Comparison of ENCODE assay signal across 12 cellular contexts in genomic region chr2:25402477-25402876, GRCh38.
DNase-seq lines count a peak whose midpoint lies in the region; ATAC-seq and TF ChIP-seq lines count a peak whose summit lies in the region.
"Had no signal": no experiment of that assay in that cellular context is flagged by ENCODE, and none has a peak within 500 bp of the region (broad histone marks: within the 10 kb centered on the region; RNA-seq: fewer than 3 reads in every experiment).

No MANE protein-coding gene starts in this region.

- peak; percentile 41 for ATAC-seq in GM18520 (IDR thresholded peaks at IDR 0.05; ENCODE audit: unreplicated experiment)
- ATAC-seq in GM21447 (IDR thresholded peaks at IDR 0.05; ENCODE audit: unreplicated experiment), result peak; percentile 53
- ATAC-seq in HG03432 (IDR thresholded peaks at IDR 0.05; ENCODE audit: unreplicated experiment), result peak; percentile 51
- ATAC-seq: HepG2 had no signal

- CTCF ChIA-PET in PC-9 (lab: Charles Lee), result no interaction called here

- no peak overlapping the region for H3K4me3 ChIP-seq in hepatocyte
- H3K4me3 ChIP-seq in PC-9, result no peak overlapping the region
- H3K4me3 ChIP-seq: suprapubic skin had no signal

- 86% methylated on average over 3 of the region's 3 CpGs for WGBS in hepatocyte (ENCODE audit: low lambda C conversion rate, missing lambda C conversion rate)

- H2AFZ ChIP-seq in hepatocyte, result no peak overlapping the region
- H2AFZ ChIP-seq in PC-9, result no peak overlapping the region

- no peak for TF ChIP-seq CTCF in hepatocyte (IDR thresholded peaks at IDR 0.05; ENCODE audit: poor library complexity)
- TF ChIP-seq CTCF in PC-9 (conservative IDR thresholded peaks at IDR 0.05), result no peak

- H3K4me1 ChIP-seq in hepatocyte (ENCODE audit: insufficient read depth) (peaks cover 8% of the 10 kb centered on the region), PC-9 (replicated peaks; ENCODE audit: insufficient read depth) (no peaks in the 10 kb centered on the region)
- H3K4me1 ChIP-seq: suprapubic skin had no signal

- no peaks in the 10 kb centered on the region for H3K9me3 ChIP-seq in hepatocyte (ENCODE audit: low read depth)
- no peaks in the 10 kb centered on the region for H3K9me3 ChIP-seq in PC-9 (ENCODE audit: insufficient read depth, low read depth)
- H3K9me3 ChIP-seq: suprapubic skin had no signal

- DNase-seq in hepatocyte (ENCODE audit: low spot score) (no peak), posterior vena cava (ENCODE audit: low spot score) (no peak), PC-9 (no peak), HK-2 (ENCODE audit: unreplicated experiment) (no peak)
- DNase-seq in stimulated activated naive CD4-positive, alpha-beta T cell (lab: John Stamatoyannopoulos, UW), result no peak
- DNase-seq: effector memory CD4-positive, alpha-beta T cell; kidney glomerular epithelial cell had no signal

- H3K4me2 ChIP-seq in hepatocyte (no peak overlapping the region), PC-9 (no peak overlapping the region)

- H4K20me1 ChIP-seq in hepatocyte (ENCODE audit: insufficient read depth, poor library complexity, severe bottlenecking) (no peaks in the 10 kb centered on the region), PC-9 (ENCODE audit: insufficient read depth) (no peaks in the 10 kb centered on the region)

- H3K79me2 ChIP-seq in hepatocyte, result no peaks in the 10 kb centered on the region
- H3K79me2 ChIP-seq in PC-9 (ENCODE audit: low read depth), result no peaks in the 10 kb centered on the region

- no peaks in the 10 kb centered on the region for H3K27me3 ChIP-seq in hepatocyte
- H3K27me3 ChIP-seq in PC-9 (ENCODE audit: insufficient read depth, low read depth), result no peaks in the 10 kb centered on the region
- H3K27me3 ChIP-seq: suprapubic skin had no signal

- intact Hi-C loops in posterior vena cava (cut with DNase I), result no loop called here
- intact Hi-C loops in PC-9 (cut with micrococcal nuclease; ENCODE audit: unreplicated experiment), result no loop called here

- no peaks in the 10 kb centered on the region for H3K9me2 ChIP-seq in hepatocyte (replicated peaks; ENCODE audit: insufficient read depth)
- no peaks in the 10 kb centered on the region for H3K9me2 ChIP-seq in PC-9 (ENCODE audit: insufficient read depth)

- H3K36me3 ChIP-seq in hepatocyte (replicated peaks; ENCODE audit: insufficient read depth, low read depth), result no peaks in the 10 kb centered on the region
- no peaks in the 10 kb centered on the region for H3K36me3 ChIP-seq in PC-9 (ENCODE audit: low read depth)
- H3K36me3 ChIP-seq: suprapubic skin had no signal

- H3K27ac ChIP-seq in hepatocyte, result peak overlapping the region; percentile 34
- no peak overlapping the region for H3K27ac ChIP-seq in PC-9
- H3K27ac ChIP-seq: suprapubic skin had no signal

- POLR2A ChIA-PET in PC-9 (lab: Charles Lee; ENCODE audit: unreplicated experiment), result no interaction called here

- no peaks in the 10 kb centered on the region for H3F3A ChIP-seq in PC-9 (ENCODE audit: insufficient read depth, low read depth)

- no TSS peak for BruUV-seq in PC-9 (replicated peaks; lab: Mats Ljungman, UMichigan)
